ENCODE assay signal across 1 cellular context in the genomic region with DNA sequence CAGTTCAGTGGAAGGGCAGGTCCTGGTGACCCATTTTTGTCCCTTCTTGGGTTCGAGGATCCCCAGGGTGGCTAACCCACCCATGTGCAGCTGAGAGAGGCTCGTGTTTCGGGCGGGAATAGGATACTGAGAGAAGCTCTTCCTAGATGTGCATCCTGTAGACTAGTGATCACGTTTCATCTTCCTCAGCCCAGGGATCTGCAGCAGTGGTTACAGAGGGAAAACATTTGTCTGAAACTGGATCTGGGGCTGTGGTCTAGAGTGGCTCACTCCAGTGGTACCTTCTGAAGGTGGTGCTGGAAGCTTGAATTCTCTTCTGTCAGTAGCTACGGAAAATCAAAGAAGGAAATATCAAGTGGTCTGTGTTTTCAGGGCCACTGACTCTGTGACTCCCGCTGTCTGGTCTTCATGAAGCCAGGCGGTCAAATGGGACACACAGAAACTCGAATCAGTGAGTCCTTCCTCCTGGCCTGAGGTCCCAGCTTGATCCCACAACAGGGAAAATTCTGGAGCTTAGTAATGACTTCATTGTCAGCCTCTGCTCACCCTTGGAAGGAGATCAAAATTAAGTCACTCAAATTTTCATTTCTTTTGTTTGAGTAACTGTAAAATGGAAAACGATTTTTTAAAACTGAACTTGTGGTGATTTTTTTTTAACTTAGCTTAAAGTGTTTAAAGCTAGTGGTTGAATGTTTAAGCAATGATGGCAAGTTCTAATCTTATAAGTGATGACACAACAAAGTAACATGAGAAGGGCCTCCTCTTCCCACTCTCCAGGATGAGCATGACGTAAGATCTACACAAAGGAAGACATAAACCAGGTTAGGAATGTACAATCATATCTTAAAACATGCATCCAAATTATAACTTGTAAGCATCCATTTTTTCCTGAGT.
TF ChIP-seq lines count a peak whose summit lies in the region.

No MANE protein-coding gene starts in this region.

TF ChIP-seq in HEK293, 187 proteins besides CTCF, POLR2A, EP300 and RAD21 (continued from another document):
- TF ChIP-seq ZNF362 (tag by site-specific recombination; IDR thresholded peaks at IDR 0.05) (0 out of 2 replicates have a peak, but pooled peaks have one; percentile 20), BCL11B (tag by site-specific recombination; IDR thresholded peaks at IDR 0.05; ENCODE audit: low read depth) (no peak), ZNF837 (tag by site-specific recombination; IDR thresholded peaks at IDR 0.05) (no peak), ZBTB1 (tag by site-specific recombination; IDR thresholded peaks at IDR 0.05) (no peak)
- TF ChIP-seq, protein P1, sequence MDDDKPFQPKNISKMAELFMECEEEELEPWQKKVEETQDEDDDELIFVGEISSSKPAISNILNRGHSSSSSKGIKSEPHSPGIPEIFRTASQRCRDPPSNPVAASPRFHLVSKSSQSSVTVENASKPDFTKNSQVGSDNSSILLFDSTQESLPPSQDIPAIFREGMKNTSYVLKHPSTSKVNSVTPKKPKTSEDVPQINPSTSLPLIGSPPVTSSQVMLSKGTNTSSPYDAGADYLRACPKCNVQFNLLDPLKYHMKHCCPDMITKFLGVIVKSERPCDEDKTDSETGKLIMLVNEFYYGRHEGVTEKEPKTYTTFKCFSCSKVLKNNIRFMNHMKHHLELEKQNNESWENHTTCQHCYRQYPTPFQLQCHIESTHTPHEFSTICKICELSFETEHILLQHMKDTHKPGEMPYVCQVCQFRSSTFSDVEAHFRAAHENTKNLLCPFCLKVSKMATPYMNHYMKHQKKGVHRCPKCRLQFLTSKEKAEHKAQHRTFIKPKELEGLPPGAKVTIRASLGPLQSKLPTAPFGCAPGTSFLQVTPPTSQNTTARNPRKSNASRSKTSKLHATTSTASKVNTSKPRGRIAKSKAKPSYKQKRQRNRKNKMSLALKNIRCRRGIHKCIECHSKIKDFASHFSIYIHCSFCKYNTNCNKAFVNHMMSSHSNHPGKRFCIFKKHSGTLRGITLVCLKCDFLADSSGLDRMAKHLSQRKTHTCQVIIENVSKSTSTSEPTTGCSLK (tag by site-specific recombination; IDR thresholded peaks at IDR 0.05), result no peak
TF ChIP-seq in HEK293: peak in this region for 4.
